ENCODE assay signal across 8 cellular contexts in the genomic region with DNA sequence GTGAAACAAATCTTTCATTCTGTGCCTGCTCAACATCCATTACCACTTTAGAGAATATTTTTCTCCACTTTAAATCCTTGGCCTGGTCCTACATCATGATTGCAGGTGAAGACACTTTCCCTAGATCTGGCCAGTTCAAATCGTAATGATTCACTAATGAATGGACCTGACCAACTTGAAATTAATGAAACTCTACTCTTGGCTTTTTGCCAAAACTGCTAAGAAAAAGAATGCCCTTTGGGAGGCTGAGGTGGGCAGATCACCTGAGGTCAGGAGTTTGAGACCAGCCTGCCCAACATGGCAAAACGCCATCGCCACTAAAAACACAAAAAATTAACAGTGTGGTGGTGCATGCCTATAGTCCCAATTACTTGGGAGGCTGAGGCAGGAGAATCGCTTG.
"Had no signal": no experiment of that assay in that cellular context is flagged by ENCODE, and none has a peak within 500 bp of the region (broad histone marks: within the 10 kb centered on the region; RNA-seq: fewer than 3 reads in every experiment).

No MANE protein-coding gene starts in this region.

- H3K4me2 ChIP-seq: GM23338, KMS-11 had no signal

- DNase-seq: H9, HCEC 1CT, KBM-7 had no signal

- FAIRE-seq: H1, H54 had no signal

- H3K4me3 Mint-ChIP-seq: GM23338, H9, IgD-negative memory B cell had no signal

- H3K36me3 Mint-ChIP-seq: IgD-negative memory B cell had no signal

- ATAC-seq: GM23338 had no signal

- H3K27me3 Mint-ChIP-seq: IgD-negative memory B cell had no signal

- H3K4me3 ChIP-seq: GM23338 had no signal

- H3K9ac ChIP-seq: KMS-11 had no signal

- H3K4me1 Mint-ChIP-seq: GM23338, H9, IgD-negative memory B cell had no signal

- H3K9me3 Mint-ChIP-seq: GM23338, H9 had no signal

- H3K27ac ChIP-seq: KMS-11 had no signal

- H3K27ac Mint-ChIP-seq: GM23338, H9, IgD-negative memory B cell had no signal
